ENCODE assay signal across 8 cellular contexts in genomic region chr1:204837440-204838084, GRCh38. TPM values are rescaled to one million over a fixed set of nuclear protein-coding genes. Genes with fewer than 3 reads are reported as not detected.
DNase-seq lines count a peak whose midpoint lies in the region; ATAC-seq, FAIRE-seq and TF ChIP-seq lines count a peak whose summit lies in the region.

No MANE protein-coding gene starts in this region.

- no peak overlapping the region for H3K9ac ChIP-seq in SK-N-MC (ENCODE audit: insufficient read length)

- H3K27ac ChIP-seq in SK-N-MC: no peak overlapping the region
- H3K27ac ChIP-seq in small intestine (ENCODE audit: low read depth in 1 of 2, low read length in 1 of 2): no peak overlapping the region
- H3K27ac ChIP-seq in lower lobe of right lung: no peak overlapping the region

- no peak for TF ChIP-seq CTCF in lower lobe of right lung (IDR thresholded peaks at IDR 0.05)

- H3K27me3 ChIP-seq in small intestine (ENCODE audit: control insufficient read depth in 2 of 2, insufficient read depth in 2 of 2, low read length in 2 of 2) (peaks cover 0 to 6% of the 10 kb centered on the region in 2 donors), lower lobe of right lung (ENCODE audit: low read depth) (peaks cover 6% of the 10 kb centered on the region)

- H3K36me3 ChIP-seq in SK-N-MC (ENCODE audit: insufficient read depth, low read length): no peaks in the 10 kb centered on the region
- H3K36me3 ChIP-seq in small intestine (ENCODE audit: control insufficient read depth in 2 of 2, insufficient read depth in 2 of 2, low read length in 2 of 2): no peaks in the 10 kb centered on the region
- no peaks in the 10 kb centered on the region for H3K36me3 ChIP-seq in lower lobe of right lung

- no peak for ATAC-seq in HG02610 (IDR thresholded peaks at IDR 0.05; ENCODE audit: unreplicated experiment)
- ATAC-seq in lower lobe of right lung: no peak

- DNase-seq in SIG-M5 treated with dmso at 0.1 percent for 504 hours (lab: John Stamatoyannopoulos, UW; ENCODE audit: unreplicated experiment) (peak; percentile 59), SIG-M5 (lab: John Stamatoyannopoulos, UW) (no peak), SK-N-MC (ENCODE audit: low read depth, low spot score) (peak; percentile 3), fibroblast of peridontal ligament (ENCODE audit: extremely low read depth) (peak; percentile 74), retina (peak; percentile 68), small intestine (no peak), lower lobe of right lung (no peak)

- WGBS in small intestine, 3 donors: 24 to 32% (median 31%) methylated on average over 7 of the region's 7 CpGs

- no peaks in the 10 kb centered on the region for H3K9me3 ChIP-seq in SK-N-MC (ENCODE audit: low read depth, low read length)
- H3K9me3 ChIP-seq in small intestine (ENCODE audit: control insufficient read depth, low read depth): no peaks in the 10 kb centered on the region
- no peaks in the 10 kb centered on the region for H3K9me3 ChIP-seq in lower lobe of right lung

- no peak for FAIRE-seq in small intestine (lab: Jason Lieb, UNC)

- intact Hi-C loops in lower lobe of right lung (cut with DNase I): no loop called here

- H3K4me1 ChIP-seq in small intestine (ENCODE audit: control insufficient read depth in 2 of 2, insufficient read depth in 1 of 2, low read depth in 1 of 2, low read length in 1 of 2) (no peaks in the 10 kb centered on the region), lower lobe of right lung (no peaks in the 10 kb centered on the region)

- H3K4me3 ChIP-seq in SK-N-MC (no peak overlapping the region), small intestine (ENCODE audit: low read depth in 1 of 2, low read length in 2 of 2) (no peak overlapping the region), lower lobe of right lung (no peak overlapping the region)

RNA-seq across cellular contexts. Expression of gene NFASC, which starts 33.1 kb away (rescaled TPM):
- 1 to 10 TPM in 2 of 3 donors, under 1 TPM in 1; 0.22 to 5.8 (median 1.4) TPM for polyA plus RNA-seq in small intestine
- 12.2 TPM for total RNA-seq in lower lobe of right lung

Comparison
In these comparisons a context has a peak if more than half of its experiments do, and no peak if none do; other contexts are left out.
1. DNase-seq: peak in SIG-M5 treated with dmso at 0.1 percent for 504 hours (single experiment), SK-N-MC (single experiment), fibroblast of peridontal ligament (single experiment) and retina (single experiment); none in SIG-M5 (single experiment), small intestine (single experiment) and lower lobe of right lung (single experiment).